ENCODE assay signal across 12 cellular contexts in the genomic region with DNA sequence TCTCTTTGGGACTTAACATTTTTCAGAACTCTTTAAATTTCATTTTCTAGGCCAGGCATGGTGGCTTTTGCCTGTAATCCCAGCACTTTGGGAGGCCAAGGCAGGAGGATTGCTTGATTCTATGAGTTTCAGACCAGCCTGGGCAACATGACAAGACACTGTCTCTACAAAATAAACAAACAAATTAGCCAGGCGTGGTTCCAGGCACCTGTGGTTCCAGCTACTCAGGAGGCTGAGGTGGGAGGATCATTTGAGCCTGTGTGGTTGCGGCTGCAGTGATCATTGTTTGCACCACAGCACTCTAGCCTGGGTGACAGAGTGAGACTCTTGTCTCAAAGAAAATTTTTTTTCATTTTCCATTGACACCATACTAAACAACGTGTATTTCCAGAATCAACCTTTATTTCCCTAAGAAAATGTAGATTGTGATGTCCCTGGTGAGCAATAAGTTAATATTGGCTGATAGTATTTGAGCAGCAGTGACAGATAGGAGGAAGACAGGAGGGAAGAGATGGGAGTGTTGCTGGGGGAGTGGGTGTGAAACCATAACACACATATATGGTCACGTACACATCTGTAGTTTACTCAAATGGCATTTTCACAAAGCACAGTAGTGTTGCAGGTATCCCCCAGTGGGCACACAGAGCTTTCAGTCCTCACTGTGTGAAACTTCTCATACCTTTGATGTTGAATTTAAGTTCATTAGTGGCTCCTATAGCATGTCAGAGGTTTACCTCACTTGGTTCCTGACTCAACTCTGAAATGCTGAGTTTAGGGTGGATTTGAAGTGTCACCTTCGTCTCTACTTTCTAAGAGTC.
DNase-seq lines count a peak whose midpoint lies in the region; ATAC-seq lines count a peak whose summit lies in the region.
"Had no signal": no experiment of that assay in that cellular context is flagged by ENCODE, and none has a peak within 500 bp of the region (broad histone marks: within the 10 kb centered on the region; RNA-seq: fewer than 3 reads in every experiment).

No MANE protein-coding gene starts in this region.

- peaks cover 0 to 6% (median 4%) of the 10 kb centered on the region in 5 donors for H3K27me3 Mint-ChIP-seq in naive thymus-derived CD4-positive, alpha-beta T cell
- peaks cover 0 to 4% (median 0%) of the 10 kb centered on the region in 5 donors for H3K27me3 Mint-ChIP-seq in naive thymus-derived CD8-positive, alpha-beta T cell
- H3K27me3 Mint-ChIP-seq: activated naive CD8-positive, alpha-beta T cell; T-helper 17 cell had no signal

- no peaks in the 10 kb centered on the region for H3K36me3 Mint-ChIP-seq in naive thymus-derived CD4-positive, alpha-beta T cell
- H3K36me3 Mint-ChIP-seq in naive thymus-derived CD8-positive, alpha-beta T cell = no peaks in the 10 kb centered on the region
- H3K36me3 Mint-ChIP-seq: activated naive CD8-positive, alpha-beta T cell had no signal

- H3K27me3 ChIP-seq in naive thymus-derived CD4-positive, alpha-beta T cell (ENCODE audit: control insufficient read depth in 2 of 2, insufficient read depth in 2 of 2, low read length in 2 of 2) = no peaks in the 10 kb centered on the region
- H3K27me3 ChIP-seq: neural progenitor cell had no signal

- peak overlapping the region in 1 of 9 donors; percentile 39 for H3K27ac Mint-ChIP-seq in naive thymus-derived CD4-positive, alpha-beta T cell
- H3K27ac Mint-ChIP-seq in naive thymus-derived CD8-positive, alpha-beta T cell = no peak overlapping the region
- H3K27ac Mint-ChIP-seq: activated naive CD8-positive, alpha-beta T cell; neural progenitor cell; T-helper 17 cell had no signal

- POLR2A ChIA-PET in naive thymus-derived CD4-positive, alpha-beta T cell (lab: Charles Lee) = no interaction called here
- POLR2A ChIA-PET in naive thymus-derived CD8-positive, alpha-beta T cell (lab: Charles Lee) = no interaction called here

- H3K27ac ChIP-seq in naive thymus-derived CD4-positive, alpha-beta T cell (ENCODE audit: low read depth, low read length) = no peak overlapping the region
- H3K27ac ChIP-seq: neural progenitor cell had no signal

- no peak overlapping the region for H3K4me3 ChIP-seq in naive thymus-derived CD4-positive, alpha-beta T cell (ENCODE audit: low read length)
- H3K4me3 ChIP-seq: neural progenitor cell had no signal

- H3K36me3 ChIP-seq in naive thymus-derived CD4-positive, alpha-beta T cell (ENCODE audit: control insufficient read depth in 2 of 3, insufficient read depth in 3 of 3, low read length in 3 of 3) = no peaks in the 10 kb centered on the region
- H3K36me3 ChIP-seq: neural progenitor cell had no signal

- no peaks in the 10 kb centered on the region for H3K4me1 Mint-ChIP-seq in naive thymus-derived CD4-positive, alpha-beta T cell
- H3K4me1 Mint-ChIP-seq in naive thymus-derived CD8-positive, alpha-beta T cell = peaks cover 0 to 15% (median 0%) of the 10 kb centered on the region in 4 donors
- H3K4me1 Mint-ChIP-seq: T-helper 17 cell had no signal

- no peak for DNase-seq in naive thymus-derived CD4-positive, alpha-beta T cell
- DNase-seq in naive thymus-derived CD8-positive, alpha-beta T cell = no peak
- DNase-seq in COLO829 (ENCODE audit: low spot score) = no peak
- DNase-seq in HPDE6-E6E7 (ENCODE audit: extremely low spot score) = no peak
- DNase-seq: effector CD4-positive, alpha-beta T cell; NCI-H446; T-helper 17 cell had no signal

- intact Hi-C loops in naive thymus-derived CD4-positive, alpha-beta T cell (cut with micrococcal nuclease) = no loop called here

- H3K4me3 Mint-ChIP-seq in naive thymus-derived CD4-positive, alpha-beta T cell = no peak overlapping the region
- no peak overlapping the region for H3K4me3 Mint-ChIP-seq in naive thymus-derived CD8-positive, alpha-beta T cell
- H3K4me3 Mint-ChIP-seq: activated naive CD8-positive, alpha-beta T cell; neural progenitor cell; T-helper 17 cell had no signal

- H3K9me3 Mint-ChIP-seq in naive thymus-derived CD4-positive, alpha-beta T cell = peaks cover 0 to 5% (median 0%) of the 10 kb centered on the region in 11 donors
- no peaks in the 10 kb centered on the region for H3K9me3 Mint-ChIP-seq in naive thymus-derived CD8-positive, alpha-beta T cell
- H3K9me3 Mint-ChIP-seq: neural progenitor cell had no signal

- no peaks in the 10 kb centered on the region for H3K4me1 ChIP-seq in naive thymus-derived CD4-positive, alpha-beta T cell (ENCODE audit: control insufficient read depth in 2 of 2, insufficient read depth in 2 of 2, low read length in 2 of 2)
- H3K4me1 ChIP-seq: neural progenitor cell had no signal

- no peaks in the 10 kb centered on the region for H3K9me3 ChIP-seq in naive thymus-derived CD4-positive, alpha-beta T cell (ENCODE audit: control insufficient read depth in 2 of 3, low read length in 3 of 3)

- CTCF ChIA-PET in naive thymus-derived CD4-positive, alpha-beta T cell (lab: Charles Lee) = no interaction called here

- ATAC-seq in GM18873 (IDR thresholded peaks at IDR 0.05; ENCODE audit: low FRiP score, unreplicated experiment) (peak; percentile 92), GM21526 (IDR thresholded peaks at IDR 0.05; ENCODE audit: low FRiP score, unreplicated experiment) (peak; percentile 92), HG03135 (IDR thresholded peaks at IDR 0.05; ENCODE audit: unreplicated experiment) (peak; percentile 80)
- peak; percentile 31 for ATAC-seq in naive thymus-derived CD4-positive, alpha-beta T cell
- no peak for ATAC-seq in naive thymus-derived CD8-positive, alpha-beta T cell
- ATAC-seq: T-helper 17 cell had no signal

Comparison
In these comparisons a context has a peak if more than half of its experiments do, and no peak if none do; other contexts are left out.
1. ATAC-seq: peak in GM18873 (single experiment), GM21526 (single experiment), HG03135 (single experiment) and naive thymus-derived CD4-positive, alpha-beta T cell (single experiment); none in naive thymus-derived CD8-positive, alpha-beta T cell (0 of 2).